In the genomic region with DNA sequence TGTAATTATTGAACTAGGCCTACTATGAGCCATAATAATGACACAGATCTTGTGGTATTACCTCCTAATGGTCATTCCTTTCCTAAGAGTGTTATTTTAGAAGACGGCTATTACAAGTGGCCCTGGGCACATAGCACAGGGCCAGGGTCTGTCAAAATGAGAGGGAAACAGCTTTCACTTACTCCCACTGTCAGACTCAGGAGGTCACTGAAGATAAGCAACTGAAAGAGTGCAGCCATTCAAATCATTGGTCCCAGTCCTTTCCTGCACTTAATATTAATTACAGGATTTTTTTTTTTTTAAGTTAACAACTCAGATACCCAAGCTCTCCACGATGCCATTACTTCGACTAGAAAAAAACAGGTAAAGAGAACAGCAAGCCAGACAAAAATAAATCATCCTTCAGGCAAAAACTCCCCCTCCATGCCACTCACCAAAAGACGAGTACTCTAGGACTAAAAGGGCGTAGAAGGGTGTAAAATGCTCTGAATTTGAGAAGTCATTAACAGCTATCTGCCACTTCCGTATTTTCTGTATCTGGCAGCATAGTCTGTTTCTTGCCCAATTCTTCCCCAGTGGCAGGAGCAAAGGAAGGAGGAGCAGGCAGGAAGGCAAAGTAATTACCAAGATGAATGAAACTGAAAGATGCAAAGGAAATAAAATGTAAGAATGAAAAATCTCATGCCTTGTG, we compare ENCODE assay signal across 1 cellular context.
TF ChIP-seq lines count a peak whose summit lies in the region.

No MANE protein-coding gene starts in this region.

TF ChIP-seq in H1, 55 proteins besides CTCF, POLR2A, EP300 and RAD21:
- no peak for TF ChIP-seq CHD2 (IDR thresholded peaks at IDR 0.05; ENCODE audit: low read length)
- no peak for TF ChIP-seq CEBPB (IDR thresholded peaks at IDR 0.05; ENCODE audit: low read depth, low read length)
- no peak for TF ChIP-seq SIX5 (IDR thresholded peaks at IDR 0.05; ENCODE audit: low read depth, low read length)
- TF ChIP-seq KDM4A (IDR thresholded peaks at IDR 0.05; ENCODE audit: low read depth, low read length, severe bottlenecking), result no peak
- TF ChIP-seq HDAC6 (IDR thresholded peaks at IDR 0.05; ENCODE audit: low read depth, low read length), result no peak
- TF ChIP-seq PHF8 (conservative IDR thresholded peaks at IDR 0.05; ENCODE audit: low read depth, low read length), result no peak
- no peak for TF ChIP-seq KDM1A (IDR thresholded peaks at IDR 0.05; ENCODE audit: borderline replicate concordance, low read length)
- no peak for TF ChIP-seq RXRA (IDR thresholded peaks at IDR 0.05; ENCODE audit: insufficient read depth, low read depth, low read length)
